Comparison of ENCODE assay signal across 21 cellular contexts in the genomic region with DNA sequence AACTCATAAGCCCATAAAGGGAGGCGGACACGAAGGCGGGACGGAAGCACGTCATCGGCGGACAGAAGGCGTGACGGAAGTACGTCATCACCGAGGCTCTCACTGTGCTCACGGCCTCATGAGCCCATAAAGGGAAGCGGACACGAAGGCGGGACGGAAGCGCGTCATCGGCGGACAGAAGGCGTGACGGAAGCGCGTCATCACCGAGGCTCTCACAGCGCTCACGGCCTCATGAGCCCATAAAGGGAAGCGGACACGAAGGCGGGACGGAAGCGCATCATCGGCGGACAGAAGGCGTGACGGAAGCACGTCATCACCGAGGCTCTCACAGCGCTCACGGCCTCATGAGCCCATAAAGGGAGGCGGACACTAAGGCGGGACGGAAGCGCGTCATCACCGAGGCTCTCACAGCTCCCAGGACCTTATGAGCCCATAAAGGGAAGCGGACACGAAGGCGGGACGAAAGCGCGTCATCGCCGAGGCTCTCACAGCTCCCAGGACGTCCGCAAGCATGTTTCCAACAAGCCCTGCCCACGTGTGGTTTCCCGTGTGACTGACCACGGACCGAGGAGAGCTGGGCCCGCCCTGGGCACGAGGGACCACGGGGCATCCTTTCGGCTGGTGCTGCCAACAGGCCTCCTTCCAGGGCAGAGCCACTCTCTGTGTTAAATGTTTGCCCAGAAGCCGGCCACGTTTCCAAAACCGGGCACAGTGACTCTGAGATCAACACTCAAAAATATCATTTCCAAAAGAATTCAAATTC.
"Had no signal": no experiment of that assay in that cellular context is flagged by ENCODE, and none has a peak within 500 bp of the region (broad histone marks: within the 10 kb centered on the region; RNA-seq: fewer than 3 reads in every experiment).

No MANE protein-coding gene starts in this region.

- H3K36me3 Mint-ChIP-seq: memory B cell, mesothelial cell of epicardium, natural killer cell, type B pancreatic cell had no signal

- H3K9me3 ChIP-seq: esophagus squamous epithelium, gastroesophageal sphincter, left lung, lower lobe of right lung, psoas muscle, right lobe of liver, thyroid gland, vagina had no signal

- H3K27ac ChIP-seq: esophagus squamous epithelium, gastroesophageal sphincter, left lung, lower lobe of right lung, parathyroid adenoma, psoas muscle, right lobe of liver, thyroid gland, vagina had no signal

- H3K9ac ChIP-seq: parathyroid adenoma had no signal

- FAIRE-seq: keratinocyte had no signal

- H3K27ac Mint-ChIP-seq: effector memory CD8-positive, alpha-beta T cell; memory B cell; mesothelial cell of epicardium; natural killer cell; type B pancreatic cell had no signal

- H3K36me3 ChIP-seq: esophagus squamous epithelium, gastroesophageal sphincter, left lung, lower lobe of right lung, right lobe of liver, thyroid gland, vagina had no signal

- DNase-seq: effector memory CD8-positive, alpha-beta T cell; esophagus squamous epithelium; foreskin fibroblast; glutamatergic neuron; lower lobe of right lung; natural killer cell; psoas muscle; retina; right lobe of liver; stimulated activated CD4-positive, alpha-beta T cell treated with anti-CD3 and anti-CD28 coated beads, Interleukin-2, amount 100 ng/mL, for 24 hours; stimulated activated CD4-positive, alpha-beta T cell treated with anti-CD3 and anti-CD28 coated beads, Interleukin-4, amount 100 ng/mL, for 4 hours; stimulated activated naive CD4-positive, alpha-beta T cell; thyroid gland had no signal

- H3K79me2 ChIP-seq: parathyroid adenoma had no signal

- H3K27me3 Mint-ChIP-seq: memory B cell had no signal

- H2AFZ ChIP-seq: parathyroid adenoma had no signal

- H3K9me3 Mint-ChIP-seq: mesothelial cell of epicardium, natural killer cell, type B pancreatic cell had no signal

- H3K4me1 ChIP-seq: esophagus squamous epithelium, gastroesophageal sphincter, left lung, lower lobe of right lung, parathyroid adenoma, psoas muscle, right lobe of liver, thyroid gland, vagina had no signal

- H3K4me1 Mint-ChIP-seq: memory B cell, mesothelial cell of epicardium, natural killer cell had no signal

- H3K4me3 Mint-ChIP-seq: effector memory CD8-positive, alpha-beta T cell; memory B cell; mesothelial cell of epicardium; natural killer cell; type B pancreatic cell had no signal

- H3K4me3 ChIP-seq: esophagus squamous epithelium, gastroesophageal sphincter, left lung, lower lobe of right lung, psoas muscle, right lobe of liver, thyroid gland, vagina had no signal

- ATAC-seq: effector memory CD8-positive, alpha-beta T cell; gastroesophageal sphincter; left lung; lower lobe of right lung; natural killer cell; psoas muscle; right lobe of liver had no signal

- H3K27me3 ChIP-seq: right lobe of liver, thyroid gland, vagina had no signal
